In genomic region chr17:50167371-50167770, GRCh38 we compare ENCODE assay signal across 18 cellular contexts. TPM values are rescaled to one million over a fixed set of nuclear protein-coding genes. Genes with fewer than 3 reads are reported as not detected.
"Had no signal": no experiment of that assay in that cellular context is flagged by ENCODE, and none has a peak within 500 bp of the region (broad histone marks: within the 10 kb centered on the region; RNA-seq: fewer than 3 reads in every experiment).

No MANE protein-coding gene starts in this region.

- H3K4me3 Mint-ChIP-seq: activated CD4-positive, alpha-beta T cell treated with anti-CD3 and anti-CD28 coated beads for 36 hours; activated CD8-positive, alpha-beta T cell treated with anti-CD3 and anti-CD28 coated beads for 36 hours; activated naive CD8-positive, alpha-beta T cell treated with anti-CD3 and anti-CD28 coated beads, Interleukin-2, amount 50 U/mL, for 24 hours; activated T-helper 1 cell treated with anti-CD3 and anti-CD28 coated beads, Interleukin-12 subunit alpha, Interleukin-12 subunit beta, Interleukin-2, Interleukin-4 antibody, amounts not matched to agents 30 ng/mL and 10 ng/mL and 1 ng/mL, durations not matched to agents 14 hours and 24 hours and 36 hours; natural killer cell treated with Interleukin-12 subunit alpha and Interleukin-12 subunit beta and Interleukin-15 and Interleukin-18, amount 100 ng/mL, for 72 hours had no signal

- H3K9me3 ChIP-seq: gastroesophageal sphincter, tibial nerve, vagina had no signal

- H3K4me3 ChIP-seq: smooth muscle cell, tibial nerve, vagina had no signal

- H3K36me3 ChIP-seq: vagina had no signal

- H3K9me3 Mint-ChIP-seq: activated CD8-positive, alpha-beta T cell treated with anti-CD3 and anti-CD28 coated beads for 36 hours; activated naive CD8-positive, alpha-beta T cell treated with anti-CD3 and anti-CD28 coated beads, Interleukin-2, amount 50 U/mL, for 24 hours; natural killer cell treated with Interleukin-12 subunit alpha and Interleukin-12 subunit beta and Interleukin-15 and Interleukin-18, amount 100 ng/mL, for 72 hours had no signal

- DNase-seq: activated CD4-positive, alpha-beta T cell treated with anti-CD3 and anti-CD28 coated beads for 36 hours; activated CD8-positive, alpha-beta memory T cell treated with anti-CD3 and anti-CD28 coated beads, Interleukin-2, amount 50 U/mL, for 48 hours; activated CD8-positive, alpha-beta T cell treated with anti-CD3 and anti-CD28 coated beads for 36 hours; activated naive CD4-positive, alpha-beta T cell; activated naive CD8-positive, alpha-beta T cell treated with anti-CD3 and anti-CD28 coated beads, Interleukin-2, amount 50 U/mL, for 24 hours; central memory CD4-positive, alpha-beta T cell; effector memory CD4-positive, alpha-beta T cell; hippocampal formation; mammary epithelial cell; T1000 had no signal

- H3K27me3 ChIP-seq: gastroesophageal sphincter, tibial nerve, vagina had no signal

- H3K27ac Mint-ChIP-seq: activated CD4-positive, alpha-beta T cell treated with anti-CD3 and anti-CD28 coated beads for 36 hours; activated CD8-positive, alpha-beta T cell treated with anti-CD3 and anti-CD28 coated beads for 36 hours; activated naive CD8-positive, alpha-beta T cell treated with anti-CD3 and anti-CD28 coated beads, Interleukin-2, amount 50 U/mL, for 24 hours; activated T-helper 1 cell treated with anti-CD3 and anti-CD28 coated beads, Interleukin-12 subunit alpha, Interleukin-12 subunit beta, Interleukin-2, Interleukin-4 antibody, amounts not matched to agents 30 ng/mL and 10 ng/mL and 1 ng/mL, durations not matched to agents 14 hours and 24 hours and 36 hours; natural killer cell treated with Interleukin-12 subunit alpha and Interleukin-12 subunit beta and Interleukin-15 and Interleukin-18, amount 100 ng/mL, for 72 hours had no signal

- ATAC-seq: activated CD4-positive, alpha-beta T cell treated with anti-CD3 and anti-CD28 coated beads for 36 hours; activated CD8-positive, alpha-beta T cell treated with anti-CD3 and anti-CD28 coated beads for 36 hours; activated naive CD8-positive, alpha-beta T cell treated with anti-CD3 and anti-CD28 coated beads, Interleukin-2, amount 50 U/mL, for 24 hours; gastroesophageal sphincter; natural killer cell treated with Interleukin-12 subunit alpha and Interleukin-12 subunit beta and Interleukin-15 and Interleukin-18, amount 100 ng/mL, for 72 hours had no signal

- H3K27ac ChIP-seq: tibial nerve, VCaP had no signal

- H3K27me3 Mint-ChIP-seq: activated CD4-positive, alpha-beta T cell treated with anti-CD3 and anti-CD28 coated beads for 36 hours; activated naive CD8-positive, alpha-beta T cell treated with anti-CD3 and anti-CD28 coated beads, Interleukin-2, amount 50 U/mL, for 24 hours had no signal

- H3K36me3 Mint-ChIP-seq: natural killer cell treated with Interleukin-12 subunit alpha and Interleukin-12 subunit beta and Interleukin-15 and Interleukin-18, amount 100 ng/mL, for 72 hours had no signal

RNA-seq across cellular contexts. Expression of gene SGCA, which starts 1.6 kb away (rescaled TPM):
- total RNA-seq: mammary epithelial cell, pulmonary artery endothelial cell, smooth muscle cell had no signal
- polyA plus RNA-seq: mammary epithelial cell had no signal
